In the genomic region with DNA sequence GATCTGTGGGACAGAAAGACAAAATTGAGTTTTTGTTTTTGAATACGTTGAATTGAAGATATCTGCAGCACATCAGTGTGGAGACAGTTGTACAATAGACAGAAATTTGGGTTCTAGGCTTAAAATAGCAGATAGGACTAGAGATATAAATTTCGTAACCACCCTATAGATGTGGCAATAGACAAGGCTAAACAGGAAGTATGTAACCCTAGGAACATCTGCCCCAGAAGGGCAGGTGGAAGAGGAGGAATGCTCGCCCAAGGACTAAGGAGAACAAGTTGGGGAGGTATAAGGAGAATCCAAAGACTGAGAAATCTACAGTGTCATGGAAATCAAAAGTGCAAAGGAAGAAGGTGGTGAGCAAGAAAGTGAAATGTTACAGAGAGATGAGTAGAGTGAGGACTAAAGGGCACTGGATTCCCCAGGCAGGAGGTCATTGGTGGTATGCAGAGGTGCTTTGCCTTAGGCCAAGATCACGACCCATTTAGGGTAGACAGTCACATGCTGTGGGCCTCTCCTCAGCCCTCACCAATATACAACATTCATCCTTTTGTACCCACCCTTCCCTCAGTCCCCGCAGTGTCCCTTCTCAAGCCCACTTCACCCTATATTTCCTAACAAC, we compare ENCODE assay signal across 23 cellular contexts.
DNase-seq lines count a peak whose midpoint lies in the region; ATAC-seq, FAIRE-seq and TF ChIP-seq lines count a peak whose summit lies in the region.
"Had no signal": no experiment of that assay in that cellular context is flagged by ENCODE, and none has a peak within 500 bp of the region (broad histone marks: within the 10 kb centered on the region; RNA-seq: fewer than 3 reads in every experiment).

No MANE protein-coding gene starts in this region.

- no peak for FAIRE-seq in K562 (lab: Jason Lieb, UNC)
- FAIRE-seq: A204.1, colon, small intestine, TTC549 had no signal

- BruUV-seq in K562 (replicated peaks; lab: Mats Ljungman, UMichigan): no TSS peak

- DNase-seq in activated CD4-positive, alpha-beta T cell treated with anti-CD3 and anti-CD28 coated beads, Interleukin-2, amount 10 ng/mL, durations not matched to agents 24 days and 14 days: no peak
- DNase-seq in activated CD4-positive, alpha-beta T cell treated with anti-CD3 and anti-CD28 coated beads for 48 hours: no peak
- DNase-seq in NOMO-1 treated with DMSO at 0.1 percent for 48 hours (lab: John Stamatoyannopoulos, UW; ENCODE audit: unreplicated experiment) (peak; percentile 84), K562 (ENCODE audit: extremely low read depth in 1 of 4, low spot score in 3 of 4) (no peak), DMS114 treated with DMSO at 0.1 percent for 48 hours (lab: John Stamatoyannopoulos, UW; ENCODE audit: unreplicated experiment) (no peak), NCI-H524 treated with DMSO at 0.1 percent for 48 hours (lab: John Stamatoyannopoulos, UW) (no peak), NCI-H82 treated with DMSO at 0.1 percent for 48 hours (lab: John Stamatoyannopoulos, UW; ENCODE audit: unreplicated experiment) (no peak)
- DNase-seq: activated CD4-positive, alpha-beta T cell treated with anti-CD3 and anti-CD28 coated beads, Interleukin-2, amount 50 U/mL, for 4 hours; activated naive CD4-positive, alpha-beta T cell treated with anti-CD3 and anti-CD28 coated beads, Interleukin-2, amount 50 U/mL, for 16 hours; CD8-positive, alpha-beta T cell; GOT3; hippocampal formation; NCI-H1092; nephron progenitor cell; Peyer's patch; small intestine; stimulated activated CD4-positive, alpha-beta T cell treated with anti-CD3 and anti-CD28 coated beads, Interleukin-4, amount 100 ng/mL, for 24 hours had no signal

- H3K4me1 Mint-ChIP-seq in activated CD4-positive, alpha-beta T cell treated with anti-CD3 and anti-CD28 coated beads, Interleukin-2, amount 10 ng/mL, durations not matched to agents 24 days and 14 days: peaks cover 48% of the 10 kb centered on the region
- peaks cover 55% of the 10 kb centered on the region for H3K4me1 Mint-ChIP-seq in stimulated activated naive CD8-positive, alpha-beta T cell treated with anti-CD3 and anti-CD28 coated beads, Interleukin-15, Interleukin-2, amounts not matched to agents 100 ng/mL and 50 ng/mL, for 24 hours (ENCODE audit: low read depth)

- H3K27ac Mint-ChIP-seq in activated CD4-positive, alpha-beta T cell treated with anti-CD3 and anti-CD28 coated beads, Interleukin-2, amount 10 ng/mL, durations not matched to agents 24 days and 14 days: peak overlapping the region; percentile 37
- peak overlapping the region; percentile 22 for H3K27ac Mint-ChIP-seq in stimulated activated naive CD8-positive, alpha-beta T cell treated with anti-CD3 and anti-CD28 coated beads, Interleukin-15, Interleukin-2, amounts not matched to agents 100 ng/mL and 50 ng/mL, for 24 hours
- H3K27ac Mint-ChIP-seq: CD8-positive, alpha-beta T cell had no signal

- no peaks in the 10 kb centered on the region for H3K79me2 ChIP-seq in K562 (ENCODE audit: control insufficient read depth, insufficient read depth, low read length)

- TF ChIP-seq CTCF in K562 (IDR thresholded peaks at IDR 0.05 in 2 of 3, conservative IDR thresholded peaks at IDR 0.05 in 1 of 3; ENCODE audit: insufficient read depth in 2 of 3, low read depth in 1 of 3, low read length in 3 of 3): no peak

- no peak overlapping the region for H3K9ac ChIP-seq in K562 (ENCODE audit: insufficient read depth in 1 of 2, low read depth in 2 of 2, low read length in 2 of 2)

- ATAC-seq in K562: no peak
- ATAC-seq: CD8-positive, alpha-beta T cell; SK-N-SH treated with all-trans-retinoic acid at 6 μM for 48 hours had no signal

- TF ChIP-seq POLR2A in K562 (conservative IDR thresholded peaks at IDR 0.05): no peak

- H3K4me3 ChIP-seq in K562: no peak overlapping the region
- H3K4me3 ChIP-seq: Peyer's patch, prostate gland had no signal

- H3K4me3 Mint-ChIP-seq in activated CD4-positive, alpha-beta T cell treated with anti-CD3 and anti-CD28 coated beads, Interleukin-2, amount 10 ng/mL, durations not matched to agents 24 days and 14 days: no peak overlapping the region
- no peak overlapping the region for H3K4me3 Mint-ChIP-seq in stimulated activated naive CD8-positive, alpha-beta T cell treated with anti-CD3 and anti-CD28 coated beads, Interleukin-15, Interleukin-2, amounts not matched to agents 100 ng/mL and 50 ng/mL, for 24 hours
- H3K4me3 Mint-ChIP-seq: CD8-positive, alpha-beta T cell; nephron progenitor cell had no signal

- no peak for TF ChIP-seq EP300 in K562 (IDR thresholded peaks at IDR 0.05; ENCODE audit: low read length)

- 5% methylated on average over 5 of the region's 5 CpGs for WGBS in K562 (ENCODE audit: insufficient coverage, low coverage, missing lambda C conversion rate)

- no peaks in the 10 kb centered on the region for H3K27me3 ChIP-seq in K562 (ENCODE audit: control insufficient read depth in 2 of 2, insufficient read depth in 2 of 2, low read length in 2 of 2)
- H3K27me3 ChIP-seq: Peyer's patch had no signal

- no peaks in the 10 kb centered on the region for H3K9me3 ChIP-seq in K562 (replicated peaks; ENCODE audit: control insufficient read depth, insufficient read depth, low read depth, low read length)
- H3K9me3 ChIP-seq: Peyer's patch, prostate gland had no signal

- POLR2A ChIA-PET in K562 (lab: Yijun Ruan, JAX): interaction anchor here (0.5 to 0.6 kb wide), 2 partner anchors 8 to 10 kb away, joined by 3 read pairs; no protein-coding TSS in a partner anchor

- H3K36me3 ChIP-seq in K562 (ENCODE audit: control insufficient read depth, insufficient read depth, low read length): no peaks in the 10 kb centered on the region
- H3K36me3 ChIP-seq: Peyer's patch, prostate gland had no signal

- peaks cover 2% of the 10 kb centered on the region for H3K36me3 Mint-ChIP-seq in activated CD4-positive, alpha-beta T cell treated with anti-CD3 and anti-CD28 coated beads, Interleukin-2, amount 10 ng/mL, durations not matched to agents 24 days and 14 days (ENCODE audit: low read depth)
- H3K36me3 Mint-ChIP-seq in stimulated activated naive CD8-positive, alpha-beta T cell treated with anti-CD3 and anti-CD28 coated beads, Interleukin-15, Interleukin-2, amounts not matched to agents 100 ng/mL and 50 ng/mL, for 24 hours (ENCODE audit: low read depth): no peaks in the 10 kb centered on the region
- H3K36me3 Mint-ChIP-seq: CD8-positive, alpha-beta T cell had no signal

- no peaks in the 10 kb centered on the region for H3K9me1 ChIP-seq in K562 (ENCODE audit: control insufficient read depth, insufficient read depth, low read length)

- in situ Hi-C loops in K562 (cut with MboI): no loop called here

- no peak overlapping the region for H3K27ac ChIP-seq in K562 (ENCODE audit: extremely low read depth, low read depth, low read length)
- H3K27ac ChIP-seq: Peyer's patch, prostate gland had no signal

- H3K9me3 Mint-ChIP-seq in activated CD4-positive, alpha-beta T cell treated with anti-CD3 and anti-CD28 coated beads, Interleukin-2, amount 10 ng/mL, durations not matched to agents 24 days and 14 days: peaks cover 9% of the 10 kb centered on the region
- no peaks in the 10 kb centered on the region for H3K9me3 Mint-ChIP-seq in stimulated activated naive CD8-positive, alpha-beta T cell treated with anti-CD3 and anti-CD28 coated beads, Interleukin-15, Interleukin-2, amounts not matched to agents 100 ng/mL and 50 ng/mL, for 24 hours
- H3K9me3 Mint-ChIP-seq: CD8-positive, alpha-beta T cell had no signal

- CTCF ChIA-PET in K562 (lab: Yijun Ruan, JAX; ENCODE audit: low intra/inter-chr PET ratio): no interaction called here

- no peak overlapping the region for H3K4me2 ChIP-seq in K562 (ENCODE audit: insufficient read depth, low read length)

- H2AFZ ChIP-seq in K562 (ENCODE audit: low read depth, low read length): no peak overlapping the region

- TF ChIP-seq RAD21 in K562 (CRISPR knock-in tag; conservative IDR thresholded peaks at IDR 0.05 in 1 of 2, IDR thresholded peaks at IDR 0.05 in 1 of 2): no peak

- H4K20me1 ChIP-seq in K562 (replicated peaks; ENCODE audit: control insufficient read depth, insufficient read depth, low read length): no peaks in the 10 kb centered on the region

- no peaks in the 10 kb centered on the region for H3K27me3 Mint-ChIP-seq in activated CD4-positive, alpha-beta T cell treated with anti-CD3 and anti-CD28 coated beads, Interleukin-2, amount 10 ng/mL, durations not matched to agents 24 days and 14 days
- no peaks in the 10 kb centered on the region for H3K27me3 Mint-ChIP-seq in stimulated activated naive CD8-positive, alpha-beta T cell treated with anti-CD3 and anti-CD28 coated beads, Interleukin-15, Interleukin-2, amounts not matched to agents 100 ng/mL and 50 ng/mL, for 24 hours

- peaks cover 0 to 3% of the 10 kb centered on the region in 2 experiments; a peak in 1 of 5 replicates for H3K4me1 ChIP-seq in K562 (replicated peaks in 1 of 2; ENCODE audit: control insufficient read depth in 2 of 2, insufficient read depth in 2 of 2, low read length in 2 of 2)
- H3K4me1 ChIP-seq: Peyer's patch, prostate gland had no signal

- intact Hi-C loops in activated CD4-positive, alpha-beta T cell treated with anti-CD3 and anti-CD28 coated beads, Interleukin-2, amount 10 ng/mL, durations not matched to agents 24 days and 14 days (cut with micrococcal nuclease): loop anchor here (10.0 kb wide), 1 partner anchor 426 kb away; a partner anchor contains a TSS
- intact Hi-C loops in K562 (cut with micrococcal nuclease): no loop called here

TF ChIP-seq in K562, 482 proteins besides CTCF, POLR2A, EP300 and RAD21 (continues in another document):
- TF ChIP-seq TRIM24 (IDR thresholded peaks at IDR 0.05): 0 out of 4 replicates have a peak, but pooled peaks of 1 of the 2 experiments have one; percentile 8
- TF ChIP-seq, protein P1, sequence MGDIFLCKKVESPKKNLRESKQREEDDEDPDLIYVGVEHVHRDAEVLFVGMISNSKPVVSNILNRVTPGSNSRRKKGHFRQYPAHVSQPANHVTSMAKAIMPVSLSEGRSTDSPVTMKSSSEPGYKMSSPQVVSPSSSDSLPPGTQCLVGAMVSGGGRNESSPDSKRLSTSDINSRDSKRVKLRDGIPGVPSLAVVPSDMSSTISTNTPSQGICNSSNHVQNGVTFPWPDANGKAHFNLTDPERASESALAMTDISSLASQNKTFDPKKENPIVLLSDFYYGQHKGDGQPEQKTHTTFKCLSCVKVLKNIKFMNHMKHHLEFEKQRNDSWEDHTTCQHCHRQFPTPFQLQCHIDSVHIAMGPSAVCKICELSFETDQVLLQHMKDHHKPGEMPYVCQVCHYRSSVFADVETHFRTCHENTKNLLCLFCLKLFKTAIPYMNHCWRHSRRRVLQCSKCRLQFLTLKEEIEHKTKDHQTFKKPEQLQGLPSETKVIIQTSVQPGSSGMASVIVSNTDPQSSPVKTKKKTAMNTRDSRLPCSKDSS (IDR thresholded peaks at IDR 0.05; ENCODE audit: low read depth, partially characterized antibody): no peak
- TF ChIP-seq CEBPB (tag; IDR thresholded peaks at IDR 0.05): peak; percentile 89
- TF ChIP-seq BMI1 (IDR thresholded peaks at IDR 0.05; ENCODE audit: low read length): no peak
- TF ChIP-seq HLTF (IDR thresholded peaks at IDR 0.05): no peak
- TF ChIP-seq ZEB2 (IDR thresholded peaks at IDR 0.05): no peak
- TF ChIP-seq CEBPG (CRISPR knock-in tag; IDR thresholded peaks at IDR 0.05): no peak
- TF ChIP-seq CEBPG (tag; conservative IDR thresholded peaks at IDR 0.05 in 1 of 2, IDR thresholded peaks at IDR 0.05 in 1 of 2): peak; percentile 65 to 84
- TF ChIP-seq ZNF436 (CRISPR knock-in tag; IDR thresholded peaks at IDR 0.05): no peak
